In the genomic region with DNA sequence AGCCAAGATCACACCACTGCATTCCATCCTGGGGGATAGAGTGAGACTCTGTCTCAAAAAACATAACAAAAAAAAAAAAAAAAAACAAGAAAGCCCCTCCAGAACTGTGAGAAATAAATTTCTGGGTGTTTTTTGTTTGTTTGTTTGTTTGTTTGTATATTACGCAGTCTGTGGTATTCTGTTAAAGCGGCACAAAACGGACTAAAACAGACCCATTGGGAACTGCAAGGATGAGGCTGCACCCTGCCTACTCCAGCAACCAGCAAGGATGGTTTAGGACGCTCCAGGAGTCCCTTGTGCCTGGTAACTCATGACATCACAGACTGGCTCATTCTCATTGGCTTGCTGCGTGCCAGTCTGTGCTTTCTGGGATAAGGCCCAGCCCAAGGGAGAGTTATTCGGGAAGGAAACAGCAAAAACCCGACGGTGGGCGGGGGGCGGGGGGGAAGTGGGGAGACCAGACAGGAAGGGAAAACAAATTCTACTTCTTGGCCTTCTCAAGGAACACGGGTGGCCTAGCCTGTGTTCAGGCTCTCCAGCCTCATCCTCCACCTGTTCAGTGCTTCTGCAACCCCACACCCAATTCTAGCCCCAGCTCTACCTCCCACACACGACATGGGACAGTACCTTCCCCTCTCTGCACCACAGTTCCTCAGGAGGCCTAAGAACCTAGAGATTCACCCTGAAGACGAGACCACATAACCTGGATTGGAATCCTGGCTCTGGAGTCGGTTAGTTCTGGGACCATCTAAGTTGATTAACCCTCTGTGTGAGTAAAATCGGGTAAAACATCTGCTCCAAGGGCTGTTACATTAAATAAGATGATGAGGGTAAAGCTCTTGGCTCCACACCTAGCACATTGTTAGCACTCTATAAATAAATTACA, we compare ENCODE assay signal across 8 cellular contexts.
DNase-seq lines count a peak whose midpoint lies in the region; ATAC-seq and TF ChIP-seq lines count a peak whose summit lies in the region.

No MANE protein-coding gene starts in this region.

- peak overlapping the region; percentile 97 for H3K4me3 ChIP-seq in GM12875 (ENCODE audit: low read depth, low read length)
- peak overlapping the region; percentile 98 for H3K4me3 ChIP-seq in SU-DHL-6 (ENCODE audit: insufficient read depth, low read length, poor library complexity, severe bottlenecking)
- H3K4me3 ChIP-seq in iPS DF 6.9 (ENCODE audit: low read length): no peak overlapping the region; the same call in 1 of the 2 replicates
- peak overlapping the region; percentile 15 for H3K4me3 ChIP-seq in retinal pigment epithelial cell (ENCODE audit: low read length)

- TF ChIP-seq CTCF in GM12875 (IDR thresholded peaks at IDR 0.05; ENCODE audit: borderline replicate concordance, insufficient read depth, low read depth, low read length) (no peak), SU-DHL-6 (IDR thresholded peaks at IDR 0.05; ENCODE audit: insufficient read depth, low read length, poor library complexity, severe bottlenecking) (no peak), retinal pigment epithelial cell (conservative IDR thresholded peaks at IDR 0.05; ENCODE audit: low read depth, low read length) (no peak)

- H3K27ac ChIP-seq in SU-DHL-6 (ENCODE audit: low read depth, low read length) (peak overlapping the region; percentile 97), iPS DF 6.9 (ENCODE audit: low read length) (no peak overlapping the region)

- peak overlapping the region; percentile 98 for H3K9ac ChIP-seq in SU-DHL-6 (ENCODE audit: low read length)

- peaks cover 6% of the 10 kb centered on the region; the same call in 1 of the 2 replicates for H3K4me1 ChIP-seq in iPS DF 6.9 (ENCODE audit: control insufficient read depth, insufficient read depth, low read length)

- H3K36me3 ChIP-seq in SU-DHL-6 (ENCODE audit: low read length): peaks cover 7% of the 10 kb centered on the region; the same call in 1 of the 2 replicates
- H3K36me3 ChIP-seq in iPS DF 6.9 (ENCODE audit: control insufficient read depth, insufficient read depth, low read length): no peaks in the 10 kb centered on the region

- H3K9me3 ChIP-seq in SU-DHL-6 (ENCODE audit: insufficient read depth, low read length) (no peaks in the 10 kb centered on the region), iPS DF 6.9 (ENCODE audit: control insufficient read depth, insufficient read depth, low read length) (no peaks in the 10 kb centered on the region)

- WGBS in iPS DF 6.9 (ENCODE audit: insufficient coverage, insufficient read length): no CpG with 5 or more reads among the region's 15 CpGs

- H4K20me1 ChIP-seq in SU-DHL-6 (ENCODE audit: low read depth, low read length): peaks cover 8% of the 10 kb centered on the region; the same call in 1 of the 2 replicates

- no peaks in the 10 kb centered on the region for H3K9me2 ChIP-seq in SU-DHL-6 (replicated peaks; ENCODE audit: insufficient read depth, low read length)

- H3F3A ChIP-seq in SU-DHL-6 (ENCODE audit: insufficient read depth): peaks cover 64% of the 10 kb centered on the region

- DNase-seq in NCI-H1436 (lab: John Stamatoyannopoulos, UW) (peak; percentile 79), brain pericyte (ENCODE audit: low read depth, low spot score) (peak; percentile 67), iPS DF 6.9 (ENCODE audit: low read depth, low spot score) (peak; percentile 87), retinal pigment epithelial cell (ENCODE audit: low read depth) (peak; percentile 64)

- H3K79me2 ChIP-seq in SU-DHL-6 (ENCODE audit: insufficient read depth, low read length): peaks cover 50% of the 10 kb centered on the region

- no peak overlapping the region for H2AFZ ChIP-seq in SU-DHL-6 (ENCODE audit: low read depth, low read length, severe bottlenecking)

- peak; percentile 29 for ATAC-seq in HG02588 (IDR thresholded peaks at IDR 0.05; ENCODE audit: unreplicated experiment)
- no peak for ATAC-seq in HG02938 (IDR thresholded peaks at IDR 0.05; ENCODE audit: unreplicated experiment)

- H3K27me3 ChIP-seq in SU-DHL-6 (ENCODE audit: low read length): no peaks in the 10 kb centered on the region
- no peaks in the 10 kb centered on the region for H3K27me3 ChIP-seq in iPS DF 6.9 (ENCODE audit: control insufficient read depth, insufficient read depth, low read length)

- H3K4me2 ChIP-seq in SU-DHL-6 (ENCODE audit: low read depth, low read length, poor library complexity, severe bottlenecking): peak overlapping the region; percentile 96
